Comparison of ENCODE assay signal across 8 cellular contexts in the genomic region with DNA sequence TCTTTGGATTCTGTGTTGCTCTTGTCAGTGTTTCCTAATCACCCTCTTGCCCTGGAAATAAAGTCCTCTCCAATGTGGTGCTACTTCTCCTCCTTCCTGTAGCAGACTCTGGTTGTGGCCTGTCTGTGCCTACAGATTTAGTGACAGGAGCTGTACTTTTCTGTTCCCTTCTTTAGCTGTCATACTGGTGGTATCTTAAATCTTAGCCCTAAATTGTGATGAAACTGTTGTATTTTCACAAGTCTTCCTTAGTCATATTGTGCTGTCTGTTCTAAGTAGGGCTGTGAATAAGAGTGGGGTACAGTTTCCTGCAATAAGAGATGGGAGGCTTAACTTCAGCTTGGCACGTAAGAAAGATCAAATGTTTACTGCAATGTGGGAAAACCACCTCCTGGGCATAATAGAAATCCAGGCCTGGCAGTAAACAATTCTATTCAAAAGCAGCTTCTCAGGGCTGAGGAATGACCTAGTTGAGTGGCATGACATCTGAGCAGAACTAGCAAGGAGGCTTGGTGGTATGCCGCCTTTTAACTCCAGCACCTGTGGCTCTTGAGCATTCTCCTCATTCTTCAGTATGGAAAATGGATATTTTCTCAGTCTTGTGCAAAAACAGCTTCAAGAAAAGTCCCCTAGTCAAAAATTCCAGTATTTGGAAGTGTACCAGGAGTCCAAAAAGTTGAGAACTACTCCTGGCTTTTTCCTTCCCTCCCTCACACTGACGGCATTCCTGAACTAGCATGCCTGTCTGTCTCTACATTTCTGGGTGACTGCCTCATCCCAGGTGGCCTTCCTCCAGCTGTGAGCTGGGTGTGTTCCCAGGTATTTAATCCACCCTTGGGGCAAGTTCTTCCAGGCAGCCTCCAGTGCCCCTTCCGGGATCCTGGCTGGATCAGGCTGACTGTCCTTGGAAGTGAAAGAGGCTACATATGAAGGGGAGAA. TPM values are rescaled to one million over a fixed set of nuclear protein-coding genes. Genes with fewer than 3 reads are reported as not detected.
A peak's percentile ranks its signal among the peaks of the same experiment; 100 is the strongest.
DNase-seq lines count a peak whose midpoint lies in the region; ATAC-seq lines count a peak whose summit lies in the region.

No MANE protein-coding gene starts in this region.

- H3K79me2 ChIP-seq in Karpas-422 (ENCODE audit: low read length) = no peaks in the 10 kb centered on the region

- H3K27ac Mint-ChIP-seq in activated naive CD8-positive, alpha-beta T cell treated with anti-CD3 and anti-CD28 coated beads, Interleukin-2, amount 50 U/mL, for 24 hours = peak overlapping the region; percentile 90
- H3K27ac Mint-ChIP-seq in stimulated activated naive CD8-positive, alpha-beta T cell treated with anti-CD3 and anti-CD28 coated beads, Interleukin-15, Interleukin-2, amounts not matched to agents 100 ng/mL and 50 ng/mL, for 24 hours = peak overlapping the region; percentile 93

- H3K36me3 Mint-ChIP-seq in activated naive CD8-positive, alpha-beta T cell treated with anti-CD3 and anti-CD28 coated beads, Interleukin-2, amount 50 U/mL, for 24 hours (ENCODE audit: low read depth) = peaks cover 13% of the 10 kb centered on the region
- peaks cover 15% of the 10 kb centered on the region for H3K36me3 Mint-ChIP-seq in stimulated activated naive CD8-positive, alpha-beta T cell treated with anti-CD3 and anti-CD28 coated beads, Interleukin-15, Interleukin-2, amounts not matched to agents 100 ng/mL and 50 ng/mL, for 24 hours (ENCODE audit: low read depth)

- H3K9me3 ChIP-seq in iPS-15b (ENCODE audit: control insufficient read depth, insufficient read depth, low read length) = no peaks in the 10 kb centered on the region
- H3K9me3 ChIP-seq in Karpas-422 (ENCODE audit: low read length) = no peaks in the 10 kb centered on the region

- H3K27me3 Mint-ChIP-seq in activated naive CD8-positive, alpha-beta T cell treated with anti-CD3 and anti-CD28 coated beads, Interleukin-2, amount 50 U/mL, for 24 hours = no peaks in the 10 kb centered on the region
- no peaks in the 10 kb centered on the region for H3K27me3 Mint-ChIP-seq in stimulated activated naive CD8-positive, alpha-beta T cell treated with anti-CD3 and anti-CD28 coated beads, Interleukin-15, Interleukin-2, amounts not matched to agents 100 ng/mL and 50 ng/mL, for 24 hours

- peaks cover 49% of the 10 kb centered on the region for H3K4me1 ChIP-seq in iPS-15b (ENCODE audit: control insufficient read depth, insufficient read depth, low read length)
- no peaks in the 10 kb centered on the region for H3K4me1 ChIP-seq in Karpas-422 (ENCODE audit: low read length)

- H3K27ac ChIP-seq in Karpas-422 (ENCODE audit: low read length) = no peak overlapping the region

- H3K36me3 ChIP-seq in iPS-15b (ENCODE audit: control insufficient read depth, insufficient read depth, low read length) = no peaks in the 10 kb centered on the region
- H3K36me3 ChIP-seq in Karpas-422 (ENCODE audit: insufficient read depth, low read length) = no peaks in the 10 kb centered on the region

- H3K4me3 ChIP-seq in iPS-15b (ENCODE audit: low read depth, low read length) = no peak overlapping the region
- H3K4me3 ChIP-seq in Karpas-422 (ENCODE audit: low read length) = no peak overlapping the region

- H3K4me3 Mint-ChIP-seq in activated naive CD8-positive, alpha-beta T cell treated with anti-CD3 and anti-CD28 coated beads, Interleukin-2, amount 50 U/mL, for 24 hours = peak overlapping the region; percentile 42
- peak overlapping the region; percentile 22 for H3K4me3 Mint-ChIP-seq in stimulated activated naive CD8-positive, alpha-beta T cell treated with anti-CD3 and anti-CD28 coated beads, Interleukin-15, Interleukin-2, amounts not matched to agents 100 ng/mL and 50 ng/mL, for 24 hours

- peak; percentile 43 for ATAC-seq in HG03103 (IDR thresholded peaks at IDR 0.05; ENCODE audit: low read depth, unreplicated experiment)
- peak; percentile 51 for ATAC-seq in activated naive CD8-positive, alpha-beta T cell treated with anti-CD3 and anti-CD28 coated beads, Interleukin-2, amount 50 U/mL, for 24 hours

- H3K27me3 ChIP-seq in iPS-15b (ENCODE audit: control insufficient read depth, insufficient read depth, low read length) (no peaks in the 10 kb centered on the region), Karpas-422 (ENCODE audit: low read length) (no peaks in the 10 kb centered on the region)

- peaks cover 65% of the 10 kb centered on the region for H3K4me1 Mint-ChIP-seq in activated naive CD8-positive, alpha-beta T cell treated with anti-CD3 and anti-CD28 coated beads, Interleukin-2, amount 50 U/mL, for 24 hours
- H3K4me1 Mint-ChIP-seq in stimulated activated naive CD8-positive, alpha-beta T cell treated with anti-CD3 and anti-CD28 coated beads, Interleukin-15, Interleukin-2, amounts not matched to agents 100 ng/mL and 50 ng/mL, for 24 hours (ENCODE audit: low read depth) = peaks cover 62% of the 10 kb centered on the region

- no peaks in the 10 kb centered on the region for H3K9me3 Mint-ChIP-seq in activated naive CD8-positive, alpha-beta T cell treated with anti-CD3 and anti-CD28 coated beads, Interleukin-2, amount 50 U/mL, for 24 hours
- H3K9me3 Mint-ChIP-seq in stimulated activated naive CD8-positive, alpha-beta T cell treated with anti-CD3 and anti-CD28 coated beads, Interleukin-15, Interleukin-2, amounts not matched to agents 100 ng/mL and 50 ng/mL, for 24 hours = no peaks in the 10 kb centered on the region

- H3K9ac ChIP-seq in iPS-15b (ENCODE audit: low read depth, low read length) (peak overlapping the region; percentile 62), Karpas-422 (ENCODE audit: low read length) (no peak overlapping the region)

- H2AFZ ChIP-seq in Karpas-422 (ENCODE audit: low read length) = no peak overlapping the region

- H3K4me2 ChIP-seq in Karpas-422 (ENCODE audit: low read depth, low read length, poor library complexity, severe bottlenecking) = no peak overlapping the region

- H3K9me2 ChIP-seq in Karpas-422 (replicated peaks; ENCODE audit: insufficient read depth, low read length) = no peaks in the 10 kb centered on the region

- DNase-seq in CD1c-positive myeloid dendritic cell (ENCODE audit: extremely low spot score) = peak; percentile 20
- DNase-seq in activated naive CD8-positive, alpha-beta T cell treated with anti-CD3 and anti-CD28 coated beads, Interleukin-2, amount 50 U/mL, for 24 hours = no peak
- DNase-seq in occipital lobe (lab: John Stamatoyannopoulos, UW) = no peak
- DNase-seq in NCI-H2029 treated with DMSO at 0.1 percent for 48 hours (lab: John Stamatoyannopoulos, UW) = no peak
- no peak for DNase-seq in Karpas-422

- no peaks in the 10 kb centered on the region for H4K20me1 ChIP-seq in Karpas-422 (ENCODE audit: insufficient read depth, low read depth, low read length)

RNA-seq across cellular contexts. Expression of a gene that starts 19.5 kb away (rescaled TPM):
- total RNA-seq in occipital lobe = 15.3 TPM
- 0.14 and 1.1 TPM in 2 replicates for total RNA-seq in Karpas-422 (2014; rRNA removed; shearing (Covaris generic); ENCODE audit: low replicate concordance)
